ENCODE assay signal across 12 cellular contexts in genomic region chr15:85518979-85519761, GRCh38.
"Had no signal": no experiment of that assay in that cellular context is flagged by ENCODE, and none has a peak within 500 bp of the region (broad histone marks: within the 10 kb centered on the region; RNA-seq: fewer than 3 reads in every experiment).

No MANE protein-coding gene starts in this region.

- ATAC-seq: activated CD4-positive, CD25-positive, alpha-beta regulatory T cell treated with anti-CD3 and anti-CD28 coated beads, Interleukin-2, amount 50 U/mL, for 24 hours; activated naive CD8-positive, alpha-beta T cell treated with anti-CD3 and anti-CD28 coated beads, Interleukin-2, amount 50 U/mL, for 24 hours; effector memory CD8-positive, alpha-beta T cell; left lung had no signal

- DNase-seq: activated CD4-positive, alpha-beta T cell treated with anti-CD3 and anti-CD28 coated beads, Interleukin-2, amount 50 U/mL, for 4 hours; activated naive CD4-positive, alpha-beta T cell; activated naive CD8-positive, alpha-beta T cell treated with anti-CD3 and anti-CD28 coated beads, Interleukin-2, amount 50 U/mL, for 24 hours; caudate nucleus; effector memory CD8-positive, alpha-beta T cell; left lung; ovary; stimulated activated CD4-positive, alpha-beta T cell treated with anti-CD3 and anti-CD28 coated beads, Interleukin-15, amount 100 ng/mL, for 24 hours; stimulated activated CD4-positive, alpha-beta T cell treated with anti-CD3 and anti-CD28 coated beads, Interleukin-4, amount 100 ng/mL, for 4 hours; thyroid gland had no signal

- H3K4me1 ChIP-seq: left lung had no signal

- H3K4me3 ChIP-seq: left lung, ovary, thyroid gland, vagina had no signal

- H3K9me3 ChIP-seq: left lung, ovary, thyroid gland, vagina had no signal

- H3K27ac ChIP-seq: left lung, ovary, thyroid gland, vagina had no signal

- H3K27me3 ChIP-seq: left lung, ovary, thyroid gland, vagina had no signal

- H3K36me3 ChIP-seq: left lung, ovary, thyroid gland had no signal
